1 cellular context compared by ENCODE assay signal in the genomic region with DNA sequence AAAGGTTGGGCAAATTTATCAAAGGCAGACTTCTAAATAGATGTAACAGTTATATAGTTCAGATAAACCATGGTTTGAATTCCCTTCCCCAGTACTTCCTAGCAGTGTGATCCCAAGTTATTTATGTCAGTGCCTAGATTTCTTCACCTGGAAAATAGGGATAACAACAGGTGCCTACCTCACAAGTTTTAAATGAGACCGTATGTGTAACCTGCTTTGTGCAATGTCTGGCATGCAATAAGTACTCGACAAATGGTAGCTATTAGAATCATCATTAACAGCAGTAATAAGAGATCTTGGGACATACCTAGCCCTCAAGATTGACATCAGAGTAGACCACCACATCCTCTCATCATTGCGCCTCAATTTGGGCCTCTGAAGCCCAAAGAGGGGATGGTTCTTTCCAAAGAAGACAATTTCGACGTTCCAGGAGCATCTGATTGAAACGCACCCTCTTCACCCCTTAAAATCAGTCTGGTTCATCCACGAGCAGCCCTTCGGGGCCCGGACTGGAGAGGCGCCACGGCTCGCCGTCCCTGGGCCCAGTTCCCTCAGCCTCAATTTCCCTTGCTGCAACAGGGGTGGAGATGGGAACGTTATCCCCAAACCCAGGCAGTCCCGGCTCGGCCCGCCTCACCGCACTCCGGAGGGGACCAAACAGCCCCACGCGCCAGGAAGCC.
TF ChIP-seq lines count a peak whose summit lies in the region.

No MANE protein-coding gene starts in this region.

TF ChIP-seq in HepG2, 621 proteins besides CTCF, POLR2A, EP300 and RAD21 (continues in another document):
- TF ChIP-seq YEATS4 (CRISPR knock-in tag; IDR thresholded peaks at IDR 0.05; ENCODE audit: borderline replicate concordance) = no peak
- peak; percentile 54; the same call in 1 of the 2 replicates for TF ChIP-seq BCL3 (CRISPR knock-in tag; IDR thresholded peaks at IDR 0.05)
- TF ChIP-seq, protein P1, sequence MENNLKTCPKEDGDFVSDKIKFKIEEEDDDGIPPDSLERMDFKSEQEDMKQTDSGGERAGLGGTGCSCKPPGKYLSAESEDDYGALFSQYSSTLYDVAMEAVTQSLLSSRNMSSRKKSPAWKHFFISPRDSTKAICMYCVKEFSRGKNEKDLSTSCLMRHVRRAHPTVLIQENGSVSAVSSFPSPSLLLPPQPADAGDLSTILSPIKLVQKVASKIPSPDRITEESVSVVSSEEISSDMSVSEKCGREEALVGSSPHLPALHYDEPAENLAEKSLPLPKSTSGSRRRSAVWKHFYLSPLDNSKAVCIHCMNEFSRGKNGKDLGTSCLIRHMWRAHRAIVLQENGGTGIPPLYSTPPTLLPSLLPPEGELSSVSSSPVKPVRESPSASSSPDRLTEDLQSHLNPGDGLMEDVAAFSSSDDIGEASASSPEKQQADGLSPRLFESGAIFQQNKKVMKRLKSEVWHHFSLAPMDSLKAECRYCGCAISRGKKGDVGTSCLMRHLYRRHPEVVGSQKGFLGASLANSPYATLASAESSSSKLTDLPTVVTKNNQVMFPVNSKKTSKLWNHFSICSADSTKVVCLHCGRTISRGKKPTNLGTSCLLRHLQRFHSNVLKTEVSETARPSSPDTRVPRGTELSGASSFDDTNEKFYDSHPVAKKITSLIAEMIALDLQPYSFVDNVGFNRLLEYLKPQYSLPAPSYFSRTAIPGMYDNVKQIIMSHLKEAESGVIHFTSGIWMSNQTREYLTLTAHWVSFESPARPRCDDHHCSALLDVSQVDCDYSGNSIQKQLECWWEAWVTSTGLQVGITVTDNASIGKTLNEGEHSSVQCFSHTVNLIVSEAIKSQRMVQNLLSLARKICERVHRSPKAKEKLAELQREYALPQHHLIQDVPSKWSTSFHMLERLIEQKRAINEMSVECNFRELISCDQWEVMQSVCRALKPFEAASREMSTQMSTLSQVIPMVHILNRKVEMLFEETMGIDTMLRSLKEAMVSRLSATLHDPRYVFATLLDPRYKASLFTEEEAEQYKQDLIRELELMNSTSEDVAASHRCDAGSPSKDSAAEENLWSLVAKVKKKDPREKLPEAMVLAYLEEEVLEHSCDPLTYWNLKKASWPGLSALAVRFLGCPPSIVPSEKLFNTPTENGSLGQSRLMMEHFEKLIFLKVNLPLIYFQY (CRISPR knock-in tag; IDR thresholded peaks at IDR 0.05; ENCODE audit: borderline replicate concordance) = 0 out of 2 replicates have a peak, but pooled peaks have one; percentile 26
- TF ChIP-seq ZNF430 (CRISPR knock-in tag; IDR thresholded peaks at IDR 0.05) = no peak
- TF ChIP-seq CENPT (CRISPR knock-in tag; IDR thresholded peaks at IDR 0.05; ENCODE audit: low read depth) = no peak
- TF ChIP-seq GABPA (IDR thresholded peaks at IDR 0.05; ENCODE audit: low read depth, low read length) = no peak
- no peak for TF ChIP-seq GABPA (CRISPR knock-in tag; IDR thresholded peaks at IDR 0.05; ENCODE audit: low read depth)
- no peak for TF ChIP-seq ZNF446 (CRISPR knock-in tag; IDR thresholded peaks at IDR 0.05)
- TF ChIP-seq MYNN (CRISPR knock-in tag; IDR thresholded peaks at IDR 0.05; ENCODE audit: low read depth) = no peak
- TF ChIP-seq TOE1 (CRISPR knock-in tag; IDR thresholded peaks at IDR 0.05) = peak; percentile 22; the same call in 1 of the 2 replicates
- 0 out of 2 replicates have a peak, but pooled peaks have one; percentile 15 for TF ChIP-seq ZNF609 (CRISPR knock-in tag; IDR thresholded peaks at IDR 0.05; ENCODE audit: borderline replicate concordance)
- TF ChIP-seq, protein P2, sequence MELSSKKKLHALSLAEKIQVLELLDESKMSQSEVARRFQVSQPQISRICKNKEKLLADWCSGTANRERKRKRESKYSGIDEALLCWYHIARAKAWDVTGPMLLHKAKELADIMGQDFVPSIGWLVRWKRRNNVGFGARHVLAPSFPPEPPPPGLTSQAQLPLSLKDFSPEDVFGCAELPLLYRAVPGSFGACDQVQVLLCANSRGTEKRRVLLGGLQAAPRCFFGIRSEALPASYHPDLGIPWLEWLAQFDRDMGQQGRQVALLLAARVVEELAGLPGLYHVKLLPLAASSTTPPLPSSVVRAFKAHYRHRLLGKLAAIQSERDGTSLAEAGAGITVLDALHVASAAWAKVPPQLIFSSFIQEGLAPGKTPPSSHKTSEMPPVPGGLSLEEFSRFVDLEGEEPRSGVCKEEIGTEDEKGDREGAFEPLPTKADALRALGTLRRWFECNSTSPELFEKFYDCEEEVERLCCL (CRISPR knock-in tag; IDR thresholded peaks at IDR 0.05; ENCODE audit: borderline replicate concordance) = no peak
- no peak for TF ChIP-seq ZNF850 (CRISPR knock-in tag; conservative IDR thresholded peaks at IDR 0.05)
- TF ChIP-seq, protein P3, sequence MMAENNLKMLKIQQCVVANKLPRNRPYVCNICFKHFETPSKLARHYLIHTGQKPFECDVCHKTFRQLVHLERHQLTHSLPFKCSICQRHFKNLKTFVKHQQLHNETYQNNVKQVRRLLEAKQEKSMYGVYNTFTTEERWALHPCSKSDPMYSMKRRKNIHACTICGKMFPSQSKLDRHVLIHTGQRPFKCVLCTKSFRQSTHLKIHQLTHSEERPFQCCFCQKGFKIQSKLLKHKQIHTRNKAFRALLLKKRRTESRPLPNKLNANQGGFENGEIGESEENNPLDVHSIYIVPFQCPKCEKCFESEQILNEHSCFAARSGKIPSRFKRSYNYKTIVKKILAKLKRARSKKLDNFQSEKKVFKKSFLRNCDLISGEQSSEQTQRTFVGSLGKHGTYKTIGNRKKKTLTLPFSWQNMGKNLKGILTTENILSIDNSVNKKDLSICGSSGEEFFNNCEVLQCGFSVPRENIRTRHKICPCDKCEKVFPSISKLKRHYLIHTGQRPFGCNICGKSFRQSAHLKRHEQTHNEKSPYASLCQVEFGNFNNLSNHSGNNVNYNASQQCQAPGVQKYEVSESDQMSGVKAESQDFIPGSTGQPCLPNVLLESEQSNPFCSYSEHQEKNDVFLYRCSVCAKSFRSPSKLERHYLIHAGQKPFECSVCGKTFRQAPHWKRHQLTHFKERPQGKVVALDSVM (CRISPR knock-in tag; IDR thresholded peaks at IDR 0.05) = 0 out of 2 replicates have a peak, but pooled peaks have one; percentile 15
- TF ChIP-seq, protein P4, sequence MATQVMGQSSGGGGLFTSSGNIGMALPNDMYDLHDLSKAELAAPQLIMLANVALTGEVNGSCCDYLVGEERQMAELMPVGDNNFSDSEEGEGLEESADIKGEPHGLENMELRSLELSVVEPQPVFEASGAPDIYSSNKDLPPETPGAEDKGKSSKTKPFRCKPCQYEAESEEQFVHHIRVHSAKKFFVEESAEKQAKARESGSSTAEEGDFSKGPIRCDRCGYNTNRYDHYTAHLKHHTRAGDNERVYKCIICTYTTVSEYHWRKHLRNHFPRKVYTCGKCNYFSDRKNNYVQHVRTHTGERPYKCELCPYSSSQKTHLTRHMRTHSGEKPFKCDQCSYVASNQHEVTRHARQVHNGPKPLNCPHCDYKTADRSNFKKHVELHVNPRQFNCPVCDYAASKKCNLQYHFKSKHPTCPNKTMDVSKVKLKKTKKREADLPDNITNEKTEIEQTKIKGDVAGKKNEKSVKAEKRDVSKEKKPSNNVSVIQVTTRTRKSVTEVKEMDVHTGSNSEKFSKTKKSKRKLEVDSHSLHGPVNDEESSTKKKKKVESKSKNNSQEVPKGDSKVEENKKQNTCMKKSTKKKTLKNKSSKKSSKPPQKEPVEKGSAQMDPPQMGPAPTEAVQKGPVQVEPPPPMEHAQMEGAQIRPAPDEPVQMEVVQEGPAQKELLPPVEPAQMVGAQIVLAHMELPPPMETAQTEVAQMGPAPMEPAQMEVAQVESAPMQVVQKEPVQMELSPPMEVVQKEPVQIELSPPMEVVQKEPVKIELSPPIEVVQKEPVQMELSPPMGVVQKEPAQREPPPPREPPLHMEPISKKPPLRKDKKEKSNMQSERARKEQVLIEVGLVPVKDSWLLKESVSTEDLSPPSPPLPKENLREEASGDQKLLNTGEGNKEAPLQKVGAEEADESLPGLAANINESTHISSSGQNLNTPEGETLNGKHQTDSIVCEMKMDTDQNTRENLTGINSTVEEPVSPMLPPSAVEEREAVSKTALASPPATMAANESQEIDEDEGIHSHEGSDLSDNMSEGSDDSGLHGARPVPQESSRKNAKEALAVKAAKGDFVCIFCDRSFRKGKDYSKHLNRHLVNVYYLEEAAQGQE (IDR thresholded peaks at IDR 0.05; ENCODE audit: borderline replicate concordance in 1 of 2, low read depth in 1 of 2, low read length in 2 of 2) = no peak
- no peak for TF ChIP-seq PRDM10 (CRISPR knock-in tag; IDR thresholded peaks at IDR 0.05; ENCODE audit: low read depth)
- no peak for TF ChIP-seq ZNF367 (CRISPR knock-in tag; IDR thresholded peaks at IDR 0.05; ENCODE audit: borderline replicate concordance)
- no peak for TF ChIP-seq MTA3 (CRISPR knock-in tag; IDR thresholded peaks at IDR 0.05)
- TF ChIP-seq REPIN1 (CRISPR knock-in tag; IDR thresholded peaks at IDR 0.05; ENCODE audit: borderline replicate concordance, low read depth) = peak; percentile 50; the same call in 1 of the 2 replicates
- no peak for TF ChIP-seq SP2 (CRISPR knock-in tag; IDR thresholded peaks at IDR 0.05)
- TF ChIP-seq ZNF784 (CRISPR knock-in tag; IDR thresholded peaks at IDR 0.05; ENCODE audit: borderline replicate concordance) = peak; percentile 16; the same call in 1 of the 2 replicates
- no peak for TF ChIP-seq ZKSCAN1 (IDR thresholded peaks at IDR 0.05; ENCODE audit: low read length)
- TF ChIP-seq DR1 (CRISPR knock-in tag; IDR thresholded peaks at IDR 0.05) = no peak
- TF ChIP-seq, protein P5, sequence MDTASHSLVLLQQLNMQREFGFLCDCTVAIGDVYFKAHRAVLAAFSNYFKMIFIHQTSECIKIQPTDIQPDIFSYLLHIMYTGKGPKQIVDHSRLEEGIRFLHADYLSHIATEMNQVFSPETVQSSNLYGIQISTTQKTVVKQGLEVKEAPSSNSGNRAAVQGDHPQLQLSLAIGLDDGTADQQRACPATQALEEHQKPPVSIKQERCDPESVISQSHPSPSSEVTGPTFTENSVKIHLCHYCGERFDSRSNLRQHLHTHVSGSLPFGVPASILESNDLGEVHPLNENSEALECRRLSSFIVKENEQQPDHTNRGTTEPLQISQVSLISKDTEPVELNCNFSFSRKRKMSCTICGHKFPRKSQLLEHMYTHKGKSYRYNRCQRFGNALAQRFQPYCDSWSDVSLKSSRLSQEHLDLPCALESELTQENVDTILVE (CRISPR knock-in tag; IDR thresholded peaks at IDR 0.05) = no peak
